2 cellular contexts compared by ENCODE assay signal in genomic region chr4:176383273-176384077, GRCh38.
TF ChIP-seq lines count a peak whose summit lies in the region.

No MANE protein-coding gene starts in this region.

TF ChIP-seq in GM23338, 12 proteins besides CTCF, POLR2A, EP300 and RAD21:
- TF ChIP-seq EZH2phosphoT487 (IDR thresholded peaks at IDR 0.05; ENCODE audit: unreplicated experiment) (no peak), ZNF114 (CRISPR knock-in tag; IDR thresholded peaks at IDR 0.05) (no peak), REST (IDR thresholded peaks at IDR 0.05; ENCODE audit: unreplicated experiment) (no peak), STAT1 (IDR thresholded peaks at IDR 0.05; ENCODE audit: unreplicated experiment) (no peak), ZNF462 (CRISPR knock-in tag; IDR thresholded peaks at IDR 0.05) (no peak), ETS1 (IDR thresholded peaks at IDR 0.05) (no peak), CREB1 (CRISPR knock-in tag; IDR thresholded peaks at IDR 0.05; ENCODE audit: low read depth) (no peak), JUNB (IDR thresholded peaks at IDR 0.05; ENCODE audit: unreplicated experiment) (no peak)

TF ChIP-seq in GM12878, 131 proteins besides CTCF, POLR2A, EP300 and RAD21:
- TF ChIP-seq SRF (IDR thresholded peaks at IDR 0.05; ENCODE audit: low read depth in 2 of 2, low read length in 2 of 2) (no peak), MTA2 (IDR thresholded peaks at IDR 0.05; ENCODE audit: low read depth) (no peak), MEF2B (IDR thresholded peaks at IDR 0.05; ENCODE audit: partially characterized antibody, poor library complexity, severe bottlenecking) (no peak), LARP7 (IDR thresholded peaks at IDR 0.05) (no peak)
